In genomic region chr11:48036011-48036410, GRCh38 we compare ENCODE assay signal across 14 cellular contexts. TPM values are rescaled to one million over a fixed set of nuclear protein-coding genes. Genes with fewer than 3 reads are reported as not detected.
DNase-seq lines count a peak whose midpoint lies in the region; ATAC-seq and TF ChIP-seq lines count a peak whose summit lies in the region.
"Had no signal": no experiment of that assay in that cellular context is flagged by ENCODE, and none has a peak within 500 bp of the region (broad histone marks: within the 10 kb centered on the region; RNA-seq: fewer than 3 reads in every experiment).

No MANE protein-coding gene starts in this region.

- intact Hi-C loops in cardiac septum (cut with DNase I) (no loop called here), heart left ventricle (cut with DNase I) (no loop called here)

- POLR2A ChIA-PET in activated naive CD8-positive, alpha-beta T cell treated with anti-CD3 and anti-CD28 coated beads, Interleukin-2, amount 10 ng/mL, durations not matched to agents 7 days and 5 days (lab: Charles Lee) = interaction anchor here (0.7 to 3.7 kb wide), 2 partner anchors 20 to 35 kb away, joined by 4 to 17 read pairs; no protein-coding TSS in a partner anchor

- WGBS in heart left ventricle, 4 donors = 25 to 69% (median 40%) methylated on average over 1 of the region's 1 CpG
- 18% methylated on average over 1 of the region's 1 CpG for WGBS in tibial nerve, 2 donors

- no peaks in the 10 kb centered on the region for H3K9me3 Mint-ChIP-seq in activated naive CD8-positive, alpha-beta T cell treated with anti-CD3 and anti-CD28 coated beads, Interleukin-2, amount 10 ng/mL, durations not matched to agents 7 days and 5 days

- TF ChIP-seq EP300 in tibial nerve (IDR thresholded peaks at IDR 0.05) = no peak

- H3K4me1 ChIP-seq in heart left ventricle (peaks cover 0 to 71% (median 20%) of the 10 kb centered on the region in 12 donors), tibial nerve (peaks cover 0 to 91% (median 52%) of the 10 kb centered on the region in 4 donors)
- H3K4me1 ChIP-seq: pancreas had no signal

- H3K4me1 Mint-ChIP-seq in activated naive CD8-positive, alpha-beta T cell treated with anti-CD3 and anti-CD28 coated beads, Interleukin-2, amount 10 ng/mL, durations not matched to agents 7 days and 5 days = peaks cover 51% of the 10 kb centered on the region

- DNase-seq in cardiac septum (ENCODE audit: low spot score) = peak; percentile 61
- no peak for DNase-seq in heart left ventricle
- DNase-seq in activated naive CD8-positive, alpha-beta T cell treated with anti-CD3 and anti-CD28 coated beads, Interleukin-2, amount 10 ng/mL, durations not matched to agents 7 days and 5 days = no peak
- peak; percentile 34 for DNase-seq in myocyte (ENCODE audit: low read depth)
- DNase-seq in tibial nerve (ENCODE audit: low spot score in 2 of 2) = no peak
- DNase-seq in H7 = no peak
- DNase-seq: activated CD8-positive, alpha-beta memory T cell treated with anti-CD3 and anti-CD28 coated beads, Interleukin-2, amount 10 ng/mL, durations not matched to agents 7 days and 5 days; left cardiac atrium; NCI-H524; pancreas had no signal

- H3K4me3 ChIP-seq in heart left ventricle = no peak overlapping the region
- H3K4me3 ChIP-seq in tibial nerve = no peak overlapping the region
- no peak overlapping the region for H3K4me3 ChIP-seq in H7 (ENCODE audit: insufficient read depth, low read depth, low read length)
- H3K4me3 ChIP-seq: pancreas, SK-N-MC had no signal

- no peaks in the 10 kb centered on the region for H3K27me3 Mint-ChIP-seq in activated naive CD8-positive, alpha-beta T cell treated with anti-CD3 and anti-CD28 coated beads, Interleukin-2, amount 10 ng/mL, durations not matched to agents 7 days and 5 days
- H3K27me3 Mint-ChIP-seq: activated CD8-positive, alpha-beta memory T cell treated with anti-CD3 and anti-CD28 coated beads, Interleukin-2, amount 10 ng/mL, durations not matched to agents 7 days and 5 days had no signal

- TF ChIP-seq CTCF in heart left ventricle (IDR thresholded peaks at IDR 0.05) (no peak), tibial nerve (IDR thresholded peaks at IDR 0.05) (no peak)

- peaks cover 28% of the 10 kb centered on the region for H3K36me3 Mint-ChIP-seq in activated naive CD8-positive, alpha-beta T cell treated with anti-CD3 and anti-CD28 coated beads, Interleukin-2, amount 10 ng/mL, durations not matched to agents 7 days and 5 days

- ATAC-seq in heart left ventricle = no peak
- no peak for ATAC-seq in activated naive CD8-positive, alpha-beta T cell treated with anti-CD3 and anti-CD28 coated beads, Interleukin-2, amount 10 ng/mL, durations not matched to agents 7 days and 5 days (ENCODE audit: low read depth)
- no peak for ATAC-seq in GM18858 (IDR thresholded peaks at IDR 0.05; ENCODE audit: unreplicated experiment)
- ATAC-seq in HG03432 (IDR thresholded peaks at IDR 0.05; ENCODE audit: unreplicated experiment) = no peak
- ATAC-seq: activated CD8-positive, alpha-beta memory T cell treated with anti-CD3 and anti-CD28 coated beads, Interleukin-2, amount 10 ng/mL, durations not matched to agents 7 days and 5 days; HCT116; pancreas had no signal

- no peak overlapping the region for H3K27ac Mint-ChIP-seq in activated naive CD8-positive, alpha-beta T cell treated with anti-CD3 and anti-CD28 coated beads, Interleukin-2, amount 10 ng/mL, durations not matched to agents 7 days and 5 days
- H3K27ac Mint-ChIP-seq: activated CD8-positive, alpha-beta memory T cell treated with anti-CD3 and anti-CD28 coated beads, Interleukin-2, amount 10 ng/mL, durations not matched to agents 7 days and 5 days had no signal

- H3K27ac ChIP-seq in heart left ventricle (peak overlapping the region in 2 of 12 donors; percentile 31 to 87), tibial nerve (peak overlapping the region; percentile 42 to 96 (median 80))
- H3K27ac ChIP-seq: pancreas, SK-N-MC had no signal

- TF ChIP-seq POLR2A in heart left ventricle (IDR thresholded peaks at IDR 0.05) (no peak), tibial nerve (IDR thresholded peaks at IDR 0.05) (no peak)

- H3K36me3 ChIP-seq in heart left ventricle (no peaks in the 10 kb centered on the region), tibial nerve (no peaks in the 10 kb centered on the region), H7 (replicated peaks; ENCODE audit: control insufficient read depth, insufficient read depth, low read length) (peaks cover 1% of the 10 kb centered on the region; the same call in 1 of the 2 replicates)
- H3K36me3 ChIP-seq: pancreas had no signal

- H3K9me3 ChIP-seq in heart left ventricle (no peaks in the 10 kb centered on the region), tibial nerve (no peaks in the 10 kb centered on the region)
- H3K9me3 ChIP-seq: pancreas had no signal

- H3K27me3 ChIP-seq in heart left ventricle (no peaks in the 10 kb centered on the region), tibial nerve (no peaks in the 10 kb centered on the region), H7 (ENCODE audit: control insufficient read depth, insufficient read depth, low read length) (no peaks in the 10 kb centered on the region)
- H3K27me3 ChIP-seq: pancreas had no signal

- peak overlapping the region; percentile 51 for H3K4me3 Mint-ChIP-seq in activated naive CD8-positive, alpha-beta T cell treated with anti-CD3 and anti-CD28 coated beads, Interleukin-2, amount 10 ng/mL, durations not matched to agents 7 days and 5 days
- H3K4me3 Mint-ChIP-seq: activated CD8-positive, alpha-beta memory T cell treated with anti-CD3 and anti-CD28 coated beads, Interleukin-2, amount 10 ng/mL, durations not matched to agents 7 days and 5 days had no signal

RNA-seq across cellular contexts. Expression of gene PTPRJ, which starts 55.7 kb away (rescaled TPM):
- total RNA-seq in cardiac septum = 11.0 TPM
- total RNA-seq in heart left ventricle = 10 to 100 TPM in 3 of 9 donors, 1 to 10 TPM in 6; 5.5 to 39.0 (median 6.9) TPM
- polyA plus RNA-seq in heart left ventricle = 1 to 10 TPM; 1.2 to 1.5 TPM
- total RNA-seq in activated naive CD8-positive, alpha-beta T cell treated with anti-CD3 and anti-CD28 coated beads, Interleukin-2, amount 10 ng/mL, durations not matched to agents 7 days and 5 days = 10 to 100 TPM; 51.5 to 53.5 TPM
- 0.94 and 1.3 TPM in 2 replicates for total RNA-seq in myocyte
- polyA plus RNA-seq in myocyte (2012) = 3.1 TPM
- 10 to 100 TPM; 20.5 to 24.3 (median 22.3) TPM for total RNA-seq in tibial nerve
- total RNA-seq in H7 (2014; rRNA removed; shearing (Covaris generic)) = 10.0 and 12.0 TPM in 2 replicates

Comparison
In these comparisons a context has a peak if more than half of its experiments do, and no peak if none do; other contexts are left out.
1. DNase-seq: peak in cardiac septum (single experiment) and myocyte (single experiment); none in heart left ventricle (0 of 5), activated naive CD8-positive, alpha-beta T cell treated with anti-CD3 and anti-CD28 coated beads, Interleukin-2, amount 10 ng/mL, durations not matched to agents 7 days and 5 days (single experiment), tibial nerve (0 of 2) and H7 (single experiment).